12 cellular contexts compared by ENCODE assay signal in the genomic region with DNA sequence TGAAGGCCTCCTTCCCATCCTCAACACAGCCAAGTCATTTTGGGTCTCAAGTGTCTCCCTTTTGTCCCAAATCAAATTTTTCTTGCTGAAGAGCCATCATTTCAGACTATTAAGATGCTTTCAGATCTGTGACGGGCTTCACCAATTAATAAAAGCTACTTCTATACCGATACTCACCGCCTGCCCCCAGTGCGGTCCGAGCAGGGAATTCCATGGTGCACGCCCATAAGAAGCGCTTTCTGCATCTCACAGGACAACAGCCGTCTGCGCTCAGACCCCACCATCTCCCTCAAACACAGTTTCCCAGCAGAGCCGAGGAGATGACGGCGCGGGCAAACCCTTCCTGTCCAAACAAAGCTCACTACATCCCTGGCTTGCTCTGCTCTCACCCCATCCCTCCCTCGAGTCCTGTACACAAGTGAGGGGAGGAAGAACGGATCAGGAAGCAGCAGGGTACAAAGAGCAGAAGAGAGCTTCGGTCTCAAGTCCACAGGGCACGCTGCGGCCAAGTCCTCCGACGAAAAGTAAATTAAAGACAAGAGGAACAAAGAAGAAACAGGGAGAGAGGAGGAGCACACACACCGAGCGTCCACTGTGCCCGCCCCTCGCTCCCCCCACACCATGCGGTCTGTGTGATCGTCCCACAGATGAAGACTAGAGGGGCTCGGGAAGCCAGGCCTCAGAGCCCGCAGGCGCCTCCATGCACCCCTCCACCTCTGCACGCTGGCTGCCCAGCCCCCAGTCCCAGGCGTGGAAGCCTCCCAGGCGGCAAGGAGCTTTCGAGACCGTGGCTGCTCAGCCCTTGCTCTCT.
DNase-seq lines count a peak whose midpoint lies in the region; ATAC-seq and TF ChIP-seq lines count a peak whose summit lies in the region.
"Had no signal": no experiment of that assay in that cellular context is flagged by ENCODE, and none has a peak within 500 bp of the region (broad histone marks: within the 10 kb centered on the region; RNA-seq: fewer than 3 reads in every experiment).

No MANE protein-coding gene starts in this region.

- H3K4me1 Mint-ChIP-seq in dendritic cell treated with granulocyte-macrophage colony-stimulating factor and Interleukin-4, amounts not matched to agents 40 ng/mL and 50 ng/mL, for 4 days (ENCODE audit: low read depth) = peaks cover 65% of the 10 kb centered on the region
- H3K4me1 Mint-ChIP-seq in natural killer cell = peaks cover 40 to 53% of the 10 kb centered on the region in 2 donors

- H3K4me1 ChIP-seq in A673 (ENCODE audit: insufficient read depth, low read length, poor library complexity, severe bottlenecking) (peaks cover 27% of the 10 kb centered on the region), suprapubic skin (peaks cover 18% of the 10 kb centered on the region)

- no peaks in the 10 kb centered on the region for H3K9me3 Mint-ChIP-seq in dendritic cell treated with granulocyte-macrophage colony-stimulating factor and Interleukin-4, amounts not matched to agents 40 ng/mL and 50 ng/mL, for 4 days
- no peaks in the 10 kb centered on the region for H3K9me3 Mint-ChIP-seq in natural killer cell
- H3K9me3 Mint-ChIP-seq: CD4-positive, alpha-beta T cell had no signal

- H3K27ac Mint-ChIP-seq in dendritic cell treated with granulocyte-macrophage colony-stimulating factor and Interleukin-4, amounts not matched to agents 40 ng/mL and 50 ng/mL, for 4 days = peak overlapping the region; percentile 54
- H3K27ac Mint-ChIP-seq in natural killer cell = no peak overlapping the region
- H3K27ac Mint-ChIP-seq: CD4-positive, alpha-beta T cell had no signal

- no TSS peak for BruUV-seq in A673 (replicated peaks; lab: Mats Ljungman, UMichigan)

- H3K4me3 ChIP-seq in A673 (ENCODE audit: low read depth, low read length, poor library complexity, severe bottlenecking) (no peak overlapping the region), suprapubic skin (no peak overlapping the region)
- H3K4me3 ChIP-seq: adrenal gland, HAP-1 had no signal

- H3K9me3 ChIP-seq in A673 (ENCODE audit: low read depth, low read length, poor library complexity, severe bottlenecking) = no peaks in the 10 kb centered on the region
- H3K9me3 ChIP-seq in suprapubic skin = no peaks in the 10 kb centered on the region
- H3K9me3 ChIP-seq: adrenal gland, HAP-1, neutrophil had no signal

- CTCF ChIA-PET in A673 (lab: Charles Lee) = no interaction called here

- intact Hi-C loops in A673 (cut with micrococcal nuclease; ENCODE audit: unreplicated experiment) = no loop called here
- intact Hi-C loops in dendritic cell treated with granulocyte-macrophage colony-stimulating factor and Interleukin-4, amounts not matched to agents 40 ng/mL and 50 ng/mL, for 4 days (cut with micrococcal nuclease) = no loop called here
- intact Hi-C loops in natural killer cell (cut with micrococcal nuclease) = no loop called here

- TF ChIP-seq EP300 in suprapubic skin (IDR thresholded peaks at IDR 0.05) = no peak

- no peak overlapping the region for H3K4me3 Mint-ChIP-seq in dendritic cell treated with granulocyte-macrophage colony-stimulating factor and Interleukin-4, amounts not matched to agents 40 ng/mL and 50 ng/mL, for 4 days
- peak overlapping the region; percentile 31 for H3K4me3 Mint-ChIP-seq in natural killer cell
- H3K4me3 Mint-ChIP-seq: CD4-positive, alpha-beta T cell had no signal

- ATAC-seq in natural killer cell = no peak

- H3K36me3 ChIP-seq in A673 (ENCODE audit: insufficient read depth, low read length, poor library complexity, severe bottlenecking) (no peaks in the 10 kb centered on the region), suprapubic skin (no peaks in the 10 kb centered on the region)
- H3K36me3 ChIP-seq: adrenal gland, neutrophil had no signal

- H3K36me3 Mint-ChIP-seq in dendritic cell treated with granulocyte-macrophage colony-stimulating factor and Interleukin-4, amounts not matched to agents 40 ng/mL and 50 ng/mL, for 4 days (ENCODE audit: low read depth) = peaks cover 63% of the 10 kb centered on the region
- no peaks in the 10 kb centered on the region for H3K36me3 Mint-ChIP-seq in natural killer cell

- POLR2A ChIA-PET in A673 (lab: Charles Lee; ENCODE audit: low non-redundant PET) = no interaction called here

- H3K27ac ChIP-seq in A673 (ENCODE audit: low read depth, low read length, poor library complexity, severe bottlenecking) = peak overlapping the region; percentile 26
- no peak overlapping the region for H3K27ac ChIP-seq in suprapubic skin
- H3K27ac ChIP-seq: neutrophil had no signal

- 85% methylated on average over 34 of the region's 34 CpGs for WGBS in suprapubic skin

- TF ChIP-seq POLR2A in suprapubic skin (IDR thresholded peaks at IDR 0.05) = no peak

- TF ChIP-seq CTCF in A673 (conservative IDR thresholded peaks at IDR 0.05; ENCODE audit: low read depth, low read length) (no peak), natural killer cell (IDR thresholded peaks at IDR 0.05) (no peak), suprapubic skin (IDR thresholded peaks at IDR 0.05) (no peak)

- no peaks in the 10 kb centered on the region for H3K27me3 Mint-ChIP-seq in dendritic cell treated with granulocyte-macrophage colony-stimulating factor and Interleukin-4, amounts not matched to agents 40 ng/mL and 50 ng/mL, for 4 days
- H3K27me3 Mint-ChIP-seq in natural killer cell (ENCODE audit: low read depth in 2 of 2) = peaks cover 10 to 15% of the 10 kb centered on the region in 2 donors
- H3K27me3 Mint-ChIP-seq: CD4-positive, alpha-beta T cell had no signal

- no peak for DNase-seq in A673 (ENCODE audit: low spot score)
- peak; percentile 72 for DNase-seq in HuH-7 (ENCODE audit: low spot score)
- no peak for DNase-seq in natural killer cell
- no peak for DNase-seq in stimulated activated CD4-positive, alpha-beta T cell treated with anti-CD3 and anti-CD28 coated beads, Interleukin-4, amount 100 ng/mL, for 4 hours
- DNase-seq in Kasumi-1 (lab: John Stamatoyannopoulos, UW) = no peak
- DNase-seq in suprapubic skin (ENCODE audit: low spot score in 2 of 2) = no peak
- DNase-seq in central memory CD4-positive, alpha-beta T cell = no peak

- H3K27me3 ChIP-seq in A673 (replicated peaks; ENCODE audit: insufficient read depth, low read depth, low read length, poor library complexity) (no peaks in the 10 kb centered on the region), suprapubic skin (no peaks in the 10 kb centered on the region)
- H3K27me3 ChIP-seq: adrenal gland had no signal
